8 cellular contexts compared by ENCODE assay signal in the genomic region with DNA sequence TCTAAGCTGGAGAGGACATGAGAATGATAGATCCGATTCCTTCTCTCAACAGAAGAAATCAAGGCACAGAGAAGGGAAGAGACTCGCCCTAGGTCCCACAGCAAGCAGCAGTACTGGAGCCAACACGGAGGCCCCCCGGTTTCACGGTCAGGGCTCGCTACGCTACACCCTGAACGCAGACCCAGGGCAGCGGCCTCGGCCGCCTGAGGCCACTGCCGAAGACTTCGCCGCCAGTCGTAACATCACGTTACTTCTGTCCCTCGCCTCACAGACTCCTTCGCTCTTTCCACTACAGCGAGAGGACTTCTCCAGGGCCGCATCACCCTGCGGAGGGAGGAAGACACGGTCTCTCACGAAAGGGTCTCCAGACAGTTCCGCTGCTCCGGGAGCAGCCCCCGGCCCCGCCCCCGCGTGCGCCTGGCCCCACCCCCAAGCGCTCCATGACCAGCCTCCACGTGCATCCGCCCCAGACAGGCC. TPM values are rescaled to one million over a fixed set of nuclear protein-coding genes. Genes with fewer than 3 reads are reported as not detected.
A peak's percentile ranks its signal among the peaks of the same experiment; 100 is the strongest.
DNase-seq lines count a peak whose midpoint lies in the region; ATAC-seq and TF ChIP-seq lines count a peak whose summit lies in the region.

No MANE protein-coding gene starts in this region.

- ATAC-seq in GM21529 (IDR thresholded peaks at IDR 0.05; ENCODE audit: unreplicated experiment) = peak; percentile 17

- H3K9me2 ChIP-seq in Loucy (replicated peaks; ENCODE audit: low read depth, low read length) = no peaks in the 10 kb centered on the region

- H3K27ac ChIP-seq in BLaER1 treated with 17β-estradiol and CSF1 and Interleukin-3, amounts not matched to agents 10 nM and 100 nM = peak overlapping the region in 9 of 11 experiments; percentile 48 to 71 (median 61); a peak in 17 of 22 replicates
- H3K27ac ChIP-seq in osteoblast (ENCODE audit: low read depth, low read length) = peak overlapping the region; percentile 49

- TF ChIP-seq CTCF in Loucy (conservative IDR thresholded peaks at IDR 0.05; ENCODE audit: low read length) = no peak
- TF ChIP-seq CTCF in epithelial cell of esophagus (IDR thresholded peaks at IDR 0.05; ENCODE audit: insufficient read depth, low read depth, low read length, missing control alignments) = no peak
- TF ChIP-seq CTCF in osteoblast (IDR thresholded peaks at IDR 0.05; ENCODE audit: extremely low read depth, low read depth, low read length) = no peak

- DNase-seq in epithelial cell of esophagus (ENCODE audit: low read depth) = no peak
- peak; percentile 87 for DNase-seq in osteoblast (ENCODE audit: insufficient read length, low spot score, missing footprints)
- DNase-seq in MV-4-11 (lab: John Stamatoyannopoulos, UW) = no peak
- no peak for DNase-seq in activated CD4-positive, alpha-beta T cell treated with anti-CD3 and anti-CD28 coated beads for 4 hours
- no peak for DNase-seq in DMS 273 (lab: John Stamatoyannopoulos, UW; ENCODE audit: unreplicated experiment)

- peaks cover 13 to 30% (median 16%) of the 10 kb centered on the region in 10 experiments for H3K4me1 ChIP-seq in BLaER1 treated with 17β-estradiol and CSF1 and Interleukin-3, amounts not matched to agents 10 nM and 100 nM
- H3K4me1 ChIP-seq in Loucy (ENCODE audit: insufficient read depth, low read length, poor library complexity, severe bottlenecking) (peaks cover 6% of the 10 kb centered on the region), osteoblast (ENCODE audit: insufficient read depth, low read length) (no peaks in the 10 kb centered on the region)

- H3K9ac ChIP-seq in BLaER1 treated with 17β-estradiol and CSF1 and Interleukin-3, amounts not matched to agents 10 nM and 100 nM = peak overlapping the region in 9 of 11 experiments; percentile 40 to 78 (median 68); a peak in 17 of 22 replicates
- H3K9ac ChIP-seq in Loucy (ENCODE audit: low read depth, low read length, poor library complexity, severe bottlenecking) = no peak overlapping the region

- H3F3A ChIP-seq in Loucy (ENCODE audit: low read depth) = no peaks in the 10 kb centered on the region

- peaks cover 0 to 15% (median 5%) of the 10 kb centered on the region in 11 experiments; a peak in 4 of 22 replicates for H3K9me3 ChIP-seq in BLaER1 treated with 17β-estradiol and CSF1 and Interleukin-3, amounts not matched to agents 10 nM and 100 nM (replicated peaks in 1 of 11)
- H3K9me3 ChIP-seq in Loucy (ENCODE audit: insufficient read depth, low read depth, low read length) = no peaks in the 10 kb centered on the region
- no peaks in the 10 kb centered on the region for H3K9me3 ChIP-seq in osteoblast (ENCODE audit: low read depth, low read length)

- peaks cover 0 to 35% (median 3%) of the 10 kb centered on the region in 11 experiments; a peak in 10 of 22 replicates for H4K20me1 ChIP-seq in BLaER1 treated with 17β-estradiol and CSF1 and Interleukin-3, amounts not matched to agents 10 nM and 100 nM
- H4K20me1 ChIP-seq in Loucy (ENCODE audit: insufficient read depth, low read length, poor library complexity, severe bottlenecking) (no peaks in the 10 kb centered on the region), osteoblast (ENCODE audit: insufficient read depth, low read length) (no peaks in the 10 kb centered on the region)

- peaks cover 0 to 23% (median 18%) of the 10 kb centered on the region in 11 experiments; a peak in 18 of 22 replicates for H3K36me3 ChIP-seq in BLaER1 treated with 17β-estradiol and CSF1 and Interleukin-3, amounts not matched to agents 10 nM and 100 nM
- H3K36me3 ChIP-seq in Loucy (ENCODE audit: insufficient read depth, low read length) (no peaks in the 10 kb centered on the region), osteoblast (ENCODE audit: insufficient read depth, low read length) (no peaks in the 10 kb centered on the region)

- peak overlapping the region; percentile 78 for H2AFZ ChIP-seq in Loucy (ENCODE audit: low read length)
- peak overlapping the region; percentile 93 for H2AFZ ChIP-seq in osteoblast (ENCODE audit: low read length)

- H3K4me2 ChIP-seq in BLaER1 treated with 17β-estradiol and CSF1 and Interleukin-3, amounts not matched to agents 10 nM and 100 nM = peak overlapping the region; percentile 58 to 96 (median 77)
- peak overlapping the region; percentile 90 for H3K4me2 ChIP-seq in Loucy (ENCODE audit: low read depth, low read length, poor library complexity, severe bottlenecking)
- H3K4me2 ChIP-seq in osteoblast (ENCODE audit: insufficient read depth, low read length) = peak overlapping the region; percentile 96

- H3K4me3 ChIP-seq in BLaER1 treated with 17β-estradiol and CSF1 and Interleukin-3, amounts not matched to agents 10 nM and 100 nM = peak overlapping the region; percentile 35 to 94 (median 82)
- H3K4me3 ChIP-seq in Loucy (ENCODE audit: low read length, poor library complexity, severe bottlenecking) (peak overlapping the region; percentile 95), epithelial cell of esophagus (ENCODE audit: low read length) (peak overlapping the region; percentile 81), osteoblast (ENCODE audit: insufficient read depth, low read length) (peak overlapping the region; percentile 83)

- H3K79me2 ChIP-seq in Loucy (ENCODE audit: insufficient read depth, low read length) (no peaks in the 10 kb centered on the region), osteoblast (ENCODE audit: insufficient read depth, low read length) (peaks cover 26% of the 10 kb centered on the region)

- H3K27me3 ChIP-seq in BLaER1 treated with 17β-estradiol and CSF1 and Interleukin-3, amounts not matched to agents 10 nM and 100 nM = no peaks in the 10 kb centered on the region
- H3K27me3 ChIP-seq in Loucy (ENCODE audit: insufficient read depth, low read length, poor library complexity, severe bottlenecking) (no peaks in the 10 kb centered on the region), osteoblast (ENCODE audit: insufficient read depth, low read length) (no peaks in the 10 kb centered on the region)

RNA-seq across cellular contexts. Expression of gene DCAF4, which starts 0.4 kb away (rescaled TPM):
- 18.3 and 21.0 TPM in 2 replicates for total RNA-seq in osteoblast

RNA-seq across cellular contexts. Expression of gene DPF3, which starts 32.0 kb away (rescaled TPM):
- 0.59 and 1.8 TPM in 2 replicates for total RNA-seq in osteoblast
